ENCODE assay signal across 38 cellular contexts in genomic region chr12:16324300-16324699, GRCh38. TPM values are rescaled to one million over a fixed set of nuclear protein-coding genes. Genes with fewer than 3 reads are reported as not detected.
"Had no signal": no experiment of that assay in that cellular context is flagged by ENCODE, and none has a peak within 500 bp of the region (broad histone marks: within the 10 kb centered on the region; RNA-seq: fewer than 3 reads in every experiment).

No MANE protein-coding gene starts in this region.

- H3K36me3 Mint-ChIP-seq: activated naive CD4-positive, alpha-beta T cell treated with anti-CD3 and anti-CD28 coated beads, Interleukin-2, amount 50 U/mL, for 24 hours; activated naive CD8-positive, alpha-beta T cell treated with anti-CD3 and anti-CD28 coated beads for 36 hours had no signal

- H3K27ac ChIP-seq: adrenal gland, body of pancreas, epithelial cell of prostate, esophagus squamous epithelium, gastroesophageal sphincter, WERI-Rb-1 had no signal

- H3K27me3 ChIP-seq: adrenal gland, body of pancreas, esophagus squamous epithelium, gastroesophageal sphincter had no signal

- H3K9me3 ChIP-seq: adrenal gland, body of pancreas, esophagus squamous epithelium, gastroesophageal sphincter had no signal

- H3K4me1 ChIP-seq: adrenal gland, gastroesophageal sphincter had no signal

- H3K4me3 ChIP-seq: adrenal gland, body of pancreas, esophagus squamous epithelium, gastroesophageal sphincter had no signal

- H3K27ac Mint-ChIP-seq: activated B cell treated with CpG ODN at 0.5 μM for 24 hours; activated CD8-positive, alpha-beta T cell treated with anti-CD3 and anti-CD28 coated beads for 36 hours; activated naive CD4-positive, alpha-beta T cell treated with anti-CD3 and anti-CD28 coated beads for 36 hours; activated naive CD4-positive, alpha-beta T cell treated with anti-CD3 and anti-CD28 coated beads, Interleukin-2, amount 50 U/mL, for 24 hours; activated naive CD8-positive, alpha-beta T cell treated with anti-CD3 and anti-CD28 coated beads for 36 hours; activated naive CD8-positive, alpha-beta T cell treated with anti-CD3 and anti-CD28 coated beads, Interleukin-2, amount 50 U/mL, for 24 hours; activated T-helper 17 cell treated with anti-CD3 and anti-CD28 coated beads, Interleukin-2, amount 50 U/mL, for 72 hours; effector memory CD8-positive, alpha-beta T cell; T-helper 17 cell; T-helper 2 cell treated with Interferon-gamma antibody and Interleukin-4, amounts not matched to agents 5 μg/mL and 100 μg/mL, for 36 hours had no signal

- H3K27me3 Mint-ChIP-seq: activated B cell treated with CpG ODN at 0.5 μM for 24 hours; activated CD8-positive, alpha-beta T cell treated with anti-CD3 and anti-CD28 coated beads for 36 hours; activated naive CD4-positive, alpha-beta T cell treated with anti-CD3 and anti-CD28 coated beads, Interleukin-2, amount 50 U/mL, for 24 hours; activated naive CD8-positive, alpha-beta T cell treated with anti-CD3 and anti-CD28 coated beads for 36 hours; activated naive CD8-positive, alpha-beta T cell treated with anti-CD3 and anti-CD28 coated beads, Interleukin-2, amount 50 U/mL, for 24 hours; activated T-helper 17 cell treated with anti-CD3 and anti-CD28 coated beads, Interleukin-2, amount 50 U/mL, for 72 hours; effector memory CD8-positive, alpha-beta T cell; T-helper 17 cell had no signal

- H3K4me3 Mint-ChIP-seq: activated B cell treated with CpG ODN at 0.5 μM for 24 hours; activated CD8-positive, alpha-beta T cell treated with anti-CD3 and anti-CD28 coated beads for 36 hours; activated naive CD4-positive, alpha-beta T cell treated with anti-CD3 and anti-CD28 coated beads for 36 hours; activated naive CD4-positive, alpha-beta T cell treated with anti-CD3 and anti-CD28 coated beads, Interleukin-2, amount 50 U/mL, for 24 hours; activated naive CD8-positive, alpha-beta T cell treated with anti-CD3 and anti-CD28 coated beads for 36 hours; activated naive CD8-positive, alpha-beta T cell treated with anti-CD3 and anti-CD28 coated beads, Interleukin-2, amount 50 U/mL, for 24 hours; activated T-cell treated with anti-CD3 and anti-CD28 coated beads, Interleukin-2, amount 50 U/mL, for 4 hours; activated T-helper 17 cell treated with anti-CD3 and anti-CD28 coated beads, Interleukin-2, amount 50 U/mL, for 72 hours; effector memory CD8-positive, alpha-beta T cell; T-helper 17 cell; T-helper 2 cell treated with Interferon-gamma antibody and Interleukin-4, amounts not matched to agents 5 μg/mL and 100 μg/mL, for 36 hours had no signal

- H3K4me1 Mint-ChIP-seq: activated B cell treated with CpG ODN at 0.5 μM for 24 hours; activated naive CD4-positive, alpha-beta T cell treated with anti-CD3 and anti-CD28 coated beads, Interleukin-2, amount 50 U/mL, for 24 hours; activated naive CD8-positive, alpha-beta T cell treated with anti-CD3 and anti-CD28 coated beads for 36 hours; activated naive CD8-positive, alpha-beta T cell treated with anti-CD3 and anti-CD28 coated beads, Interleukin-2, amount 50 U/mL, for 24 hours; activated T-helper 17 cell treated with anti-CD3 and anti-CD28 coated beads, Interleukin-2, amount 50 U/mL, for 72 hours; T-helper 17 cell had no signal

- ATAC-seq: activated CD4-positive, CD25-positive, alpha-beta regulatory T cell treated with anti-CD3 and anti-CD28 coated beads, Interleukin-2, amount 50 U/mL, for 24 hours; activated CD8-positive, alpha-beta T cell treated with anti-CD3 and anti-CD28 coated beads for 36 hours; activated naive CD8-positive, alpha-beta T cell treated with anti-CD3 and anti-CD28 coated beads, Interleukin-2, amount 50 U/mL, for 24 hours; activated T-cell treated with anti-CD3 and anti-CD28 coated beads, Interleukin-2, amount 50 U/mL, for 4 hours; activated T-helper 17 cell treated with anti-CD3 and anti-CD28 coated beads, Interleukin-2, amount 50 U/mL, for 72 hours; body of pancreas; effector memory CD8-positive, alpha-beta T cell; gastroesophageal sphincter; T-helper 17 cell had no signal

- DNase-seq: activated B cell treated with CpG ODN at 0.5 μM for 24 hours; activated CD4-positive, alpha-beta T cell treated with anti-CD3 and anti-CD28 coated beads for 48 hours; activated CD4-positive, alpha-beta T cell treated with anti-CD3 and anti-CD28 coated beads, Interleukin-2, amount 50 U/mL, for 1 hour; activated CD4-positive, alpha-beta T cell treated with anti-CD3 and anti-CD28 coated beads, Interleukin-2, amount 50 U/mL, for 48 hours; activated CD8-positive, alpha-beta memory T cell treated with anti-CD3 and anti-CD28 coated beads for 24 hours; activated CD8-positive, alpha-beta T cell treated with anti-CD3 and anti-CD28 coated beads for 36 hours; activated effector memory CD4-positive, alpha-beta T cell treated with Interleukin-2 at 50 U/mL for 16 hours; activated naive CD4-positive, alpha-beta T cell treated with anti-CD3 and anti-CD28 coated beads for 36 hours; activated naive CD8-positive, alpha-beta T cell treated with anti-CD3 and anti-CD28 coated beads for 36 hours; activated naive CD8-positive, alpha-beta T cell treated with anti-CD3 and anti-CD28 coated beads, Interleukin-2, amount 50 U/mL, for 24 hours; activated T-cell treated with anti-CD3 and anti-CD28 coated beads, Interleukin-2, amount 50 U/mL, for 4 hours; adrenal gland; amygdala; aorta; body of pancreas; caudate nucleus; cortex of kidney; dermis blood vessel endothelial cell; effector CD4-positive, alpha-beta T cell; effector memory CD8-positive, alpha-beta T cell; esophagus squamous epithelium; foreskin melanocyte; head of caudate nucleus; T-helper 1 cell; T-helper 17 cell; T1000; WERI-Rb-1 had no signal

- H3K36me3 ChIP-seq: adrenal gland, esophagus squamous epithelium, gastroesophageal sphincter, WERI-Rb-1 had no signal

RNA-seq across cellular contexts. Expression of gene MGST1, which starts 23.1 kb away (rescaled TPM):
- total RNA-seq: activated B cell treated with CpG ODN at 0.5 μM for 24 hours; activated CD8-positive, alpha-beta T cell treated with anti-CD3 and anti-CD28 coated beads for 36 hours; activated naive CD4-positive, alpha-beta T cell treated with anti-CD3 and anti-CD28 coated beads for 36 hours; activated naive CD8-positive, alpha-beta T cell treated with anti-CD3 and anti-CD28 coated beads for 36 hours; activated T-helper 17 cell treated with anti-CD3 and anti-CD28 coated beads, Interleukin-2, amount 50 U/mL, for 72 hours had no signal

RNA-seq across cellular contexts. Expression of gene SLC15A5, which starts 46.8 kb away (rescaled TPM):
- total RNA-seq: activated B cell treated with CpG ODN at 0.5 μM for 24 hours; activated CD8-positive, alpha-beta T cell treated with anti-CD3 and anti-CD28 coated beads for 36 hours; activated naive CD4-positive, alpha-beta T cell treated with anti-CD3 and anti-CD28 coated beads for 36 hours; activated naive CD8-positive, alpha-beta T cell treated with anti-CD3 and anti-CD28 coated beads for 36 hours; activated T-cell treated with anti-CD3 and anti-CD28 coated beads, Interleukin-2, amount 50 U/mL, for 4 hours; activated T-helper 17 cell treated with anti-CD3 and anti-CD28 coated beads, Interleukin-2, amount 50 U/mL, for 72 hours; adrenal gland; aorta; body of pancreas; chondrocyte; dermis blood vessel endothelial cell; endothelial cell of umbilical vein; esophagus squamous epithelium; fibroblast of lung; fibroblast of villous mesenchyme; gastroesophageal sphincter; T-helper 17 cell had no signal
- polyA plus RNA-seq: adrenal gland, aorta, endothelial cell of umbilical vein, esophagus, fibroblast of lung had no signal
